ENCODE assay signal across 12 cellular contexts in the genomic region with DNA sequence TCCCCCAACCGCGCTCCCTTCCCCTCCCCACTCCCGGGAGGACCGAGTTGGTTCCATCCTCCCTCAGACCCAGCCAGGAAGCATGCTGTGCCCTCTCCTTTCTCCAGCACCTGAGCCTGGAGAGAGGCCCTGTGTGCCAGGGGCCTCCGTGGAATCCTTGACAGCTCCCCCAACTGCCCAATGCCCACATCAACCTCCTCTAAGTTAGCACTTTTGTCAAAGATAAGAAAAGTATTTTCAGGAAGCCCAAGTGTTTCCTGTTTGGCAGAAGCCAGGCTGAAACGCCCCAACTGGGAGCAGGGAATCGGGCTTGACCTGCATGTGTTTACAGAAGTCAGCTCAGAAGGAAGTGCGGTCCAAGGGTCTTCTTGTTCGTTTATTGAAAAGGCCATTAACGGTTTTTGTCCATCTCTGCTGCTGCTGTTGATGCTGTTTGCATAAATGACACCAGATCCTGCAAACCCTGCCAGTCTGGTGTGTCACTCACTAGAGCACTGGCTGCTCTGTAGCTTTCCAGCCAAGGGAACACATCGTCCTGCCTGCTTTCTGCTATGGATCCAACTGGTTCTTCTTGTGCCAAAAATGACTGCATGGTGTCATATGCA. TPM values are rescaled to one million over a fixed set of nuclear protein-coding genes. Genes with fewer than 3 reads are reported as not detected.
DNase-seq lines count a peak whose midpoint lies in the region; ATAC-seq and TF ChIP-seq lines count a peak whose summit lies in the region.
"Had no signal": no experiment of that assay in that cellular context is flagged by ENCODE, and none has a peak within 500 bp of the region (broad histone marks: within the 10 kb centered on the region; RNA-seq: fewer than 3 reads in every experiment).

No MANE protein-coding gene starts in this region.

- no peaks in the 10 kb centered on the region for H3K9me3 ChIP-seq in adipocyte (ENCODE audit: control insufficient read depth, low read length)
- no peaks in the 10 kb centered on the region for H3K9me3 ChIP-seq in right atrium auricular region
- H3K9me3 ChIP-seq in skeletal muscle tissue (ENCODE audit: control insufficient read depth in 3 of 3, low read length in 3 of 3), result no peaks in the 10 kb centered on the region

- peak overlapping the region; percentile 51 for H3K9ac ChIP-seq in adipocyte (ENCODE audit: low read length)
- H3K9ac ChIP-seq in skeletal muscle tissue (ENCODE audit: low read depth in 1 of 3, low read length in 3 of 3), result peak overlapping the region in 2 of 3 donors; percentile 37 to 69

- in situ Hi-C loops in ACHN (cut with HindIII; ENCODE audit: low pct_ligation_motif_present, low pct_unique_long_range_greater_than_20kb, low sequenced_read_pairs), result no loop called here

- H3K4me3 ChIP-seq in adipocyte (ENCODE audit: low read length) (peak overlapping the region; percentile 46), right atrium auricular region (peak overlapping the region in 1 of 2 donors; percentile 12), skeletal muscle tissue (ENCODE audit: low read length in 3 of 3) (peak overlapping the region; percentile 16 to 57 (median 49))

- DNase-seq in GM03348 (ENCODE audit: low spot score) (peak; percentile 52), adipocyte (ENCODE audit: low read depth) (no peak), right atrium auricular region (ENCODE audit: low spot score) (peak; percentile 93), ACHN (no peak), NCI-H82 (lab: John Stamatoyannopoulos, UW) (no peak), OCI-M1 (lab: John Stamatoyannopoulos, UW) (no peak)
- DNase-seq: DMS 273 treated with DMSO at 0.1 percent for 48 hours; stimulated activated CD4-positive, alpha-beta T cell treated with anti-CD3 and anti-CD28 coated beads, Interleukin-4, amount 100 ng/mL, for 1 hour had no signal

- no peaks in the 10 kb centered on the region for H3K36me3 ChIP-seq in adipocyte (ENCODE audit: control insufficient read depth, insufficient read depth, low read length, severe bottlenecking)
- no peaks in the 10 kb centered on the region for H3K36me3 ChIP-seq in right atrium auricular region
- no peaks in the 10 kb centered on the region for H3K36me3 ChIP-seq in skeletal muscle tissue (ENCODE audit: control insufficient read depth in 3 of 3, insufficient read depth in 3 of 3, low read length in 3 of 3)

- peaks cover 20% of the 10 kb centered on the region for H3K4me1 ChIP-seq in adipocyte (ENCODE audit: control insufficient read depth, insufficient read depth, low read length)
- peaks cover 0 to 52% of the 10 kb centered on the region in 2 donors for H3K4me1 ChIP-seq in right atrium auricular region
- peaks cover 30 to 49% (median 44%) of the 10 kb centered on the region in 3 donors for H3K4me1 ChIP-seq in skeletal muscle tissue (ENCODE audit: control insufficient read depth in 3 of 3, insufficient read depth in 3 of 3, low read length in 3 of 3)

- ATAC-seq in HG02588 (IDR thresholded peaks at IDR 0.05; ENCODE audit: unreplicated experiment), result no peak
- ATAC-seq: natural killer cell treated with Interleukin-12 subunit alpha and Interleukin-12 subunit beta and Interleukin-15 and Interleukin-18, amount 100 ng/mL, for 72 hours had no signal

- no peak for TF ChIP-seq CTCF in right atrium auricular region (IDR thresholded peaks at IDR 0.05)

- H3K27me3 ChIP-seq in adipocyte (replicated peaks; ENCODE audit: control insufficient read depth, insufficient read depth, low read length), result no peaks in the 10 kb centered on the region
- no peaks in the 10 kb centered on the region for H3K27me3 ChIP-seq in right atrium auricular region
- H3K27me3 ChIP-seq in skeletal muscle tissue (ENCODE audit: control insufficient read depth in 3 of 3, insufficient read depth in 3 of 3, low read length in 3 of 3), result peaks cover 0 to 6% (median 0%) of the 10 kb centered on the region in 3 donors

- H3K27ac ChIP-seq in right atrium auricular region (peak overlapping the region; percentile 88 to 94), skeletal muscle tissue (ENCODE audit: low read depth, low read length) (peak overlapping the region; percentile 48)
- H3K27ac ChIP-seq: HL-60 had no signal

RNA-seq across cellular contexts. Expression of gene COL6A3, which starts 35.3 kb away (rescaled TPM):
- total RNA-seq in right atrium auricular region, result 100 to 1,000 TPM in 1 of 2 donors, 10 to 100 TPM in 1; 61.6 to 103 TPM
- total RNA-seq in skeletal muscle tissue, result 365 TPM

RNA-seq across cellular contexts. Expression of gene MLPH, which starts 37.8 kb away (rescaled TPM):
- total RNA-seq in right atrium auricular region (100 to 1,000 TPM in 1 of 2 donors, 10 to 100 TPM in 1; 27.1 to 108 TPM), skeletal muscle tissue (not detected)
- total RNA-seq: natural killer cell treated with Interleukin-12 subunit alpha and Interleukin-12 subunit beta and Interleukin-15 and Interleukin-18, amount 100 ng/mL, for 72 hours had no signal

Comparison
In these comparisons a context has a peak if more than half of its experiments do, and no peak if none do; other contexts are left out.
1. DNase-seq: peak in GM03348 (single experiment) and right atrium auricular region (single experiment); none in adipocyte (single experiment), ACHN (single experiment), NCI-H82 (single experiment) and OCI-M1 (single experiment).
2. RNA of gene MLPH, which starts 37.8 kb away (total RNA-seq): 27.1 to 108 TPM in right atrium auricular region; not detected in skeletal muscle tissue (single experiment); every median in the first group is over 10 times any median in the second.